ENCODE assay signal across 13 cellular contexts in genomic region chr1:228365321-228366061, GRCh38. TPM values are rescaled to one million over a fixed set of nuclear protein-coding genes. Genes with fewer than 3 reads are reported as not detected.
"Had no signal": no experiment of that assay in that cellular context is flagged by ENCODE, and none has a peak within 500 bp of the region (broad histone marks: within the 10 kb centered on the region; RNA-seq: fewer than 3 reads in every experiment).

No MANE protein-coding gene starts in this region.

- H3K4me1 ChIP-seq: upper lobe of left lung had no signal

- ATAC-seq: activated CD4-positive, alpha-beta T cell treated with anti-CD3 and anti-CD28 coated beads for 36 hours; activated CD8-positive, alpha-beta T cell treated with anti-CD3 and anti-CD28 coated beads for 36 hours; body of pancreas; left lobe of liver; stimulated activated memory B cell treated with anti-CD40 and anti-IgM and Interleukin-4, amounts not matched to agents 10 μg/mL and 1 μg/mL and 100 μg/mL, for 72 hours had no signal

- H3K36me3 ChIP-seq: esophagus muscularis mucosa, upper lobe of left lung had no signal

- H3K4me3 ChIP-seq: body of pancreas, dorsolateral prefrontal cortex, esophagus muscularis mucosa, upper lobe of left lung had no signal

- H3K27me3 ChIP-seq: body of pancreas, dorsolateral prefrontal cortex, upper lobe of left lung had no signal

- DNase-seq: activated CD4-positive, alpha-beta T cell treated with anti-CD3 and anti-CD28 coated beads for 36 hours; activated CD8-positive, alpha-beta memory T cell treated with anti-CD3 and anti-CD28 coated beads, Interleukin-2, amount 50 U/mL, for 4 hours; activated CD8-positive, alpha-beta T cell treated with anti-CD3 and anti-CD28 coated beads for 36 hours; activated naive CD4-positive, alpha-beta T cell treated with anti-CD3 and anti-CD28 coated beads, Interleukin-2, amount 10 ng/mL, durations not matched to agents 7 days and 5 days; nephron progenitor cell; T-helper 9 cell had no signal

- H3K9me3 ChIP-seq: body of pancreas, esophagus muscularis mucosa, upper lobe of left lung had no signal

- H3K27ac ChIP-seq: body of pancreas, dorsolateral prefrontal cortex, esophagus muscularis mucosa, upper lobe of left lung had no signal

RNA-seq across cellular contexts. Expression of gene TRIM17, which starts 51.2 kb away (rescaled TPM):
- total RNA-seq: esophagus muscularis mucosa, left lobe of liver, mesenteric fat pad had no signal
